Comparison of ENCODE assay signal across 8 cellular contexts in the genomic region with DNA sequence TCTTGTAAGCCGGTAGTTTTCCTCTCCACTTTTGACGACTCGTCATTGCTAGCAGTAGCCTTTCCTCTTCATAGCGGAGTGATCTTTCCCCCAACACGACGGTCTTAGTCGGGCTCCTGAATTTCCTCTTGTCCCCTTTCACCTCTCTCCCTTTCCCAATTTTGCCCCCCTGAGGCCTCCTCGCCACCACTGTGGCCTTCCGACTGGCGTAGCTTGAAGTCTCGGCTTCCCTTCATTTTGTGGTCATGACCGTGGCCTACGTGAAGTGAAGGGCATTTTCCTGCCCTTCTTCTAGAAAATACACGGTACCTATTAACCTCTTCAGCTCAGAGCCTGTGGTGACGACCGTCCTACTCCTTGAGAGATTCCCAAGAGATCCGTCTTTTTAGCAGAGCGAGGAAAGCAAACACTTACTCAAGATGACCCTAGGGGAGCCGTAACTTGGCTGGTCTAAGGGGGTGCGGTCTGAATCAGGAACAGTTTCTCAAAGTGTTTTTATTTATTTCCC. TPM values are rescaled to one million over a fixed set of nuclear protein-coding genes. Genes with fewer than 3 reads are reported as not detected.
DNase-seq lines count a peak whose midpoint lies in the region; ATAC-seq and TF ChIP-seq lines count a peak whose summit lies in the region.

No MANE protein-coding gene starts in this region.

- no peak overlapping the region for H4K8ac ChIP-seq in neuronal stem cell (ENCODE audit: low read depth, low read length)

- peak; percentile 48 for DNase-seq in Caki2 (ENCODE audit: low read depth)
- peak in 1 of 2 donors; percentile 44 for DNase-seq in foreskin fibroblast
- DNase-seq in neuronal stem cell (ENCODE audit: low spot score): no peak
- no peak for DNase-seq in cerebellum (ENCODE audit: low spot score)
- no peak for DNase-seq in NCI-H146 treated with DMSO at 0.1 percent for 48 hours (lab: John Stamatoyannopoulos, UW; ENCODE audit: unreplicated experiment)

- H3K4me1 ChIP-seq in HUES64 (ENCODE audit: insufficient read depth, low read length) (peaks cover 24% of the 10 kb centered on the region), neuronal stem cell (ENCODE audit: control insufficient read depth in 2 of 2, insufficient read depth in 1 of 2, low read depth in 1 of 2, low read length in 2 of 2) (peaks cover 1 to 32% of the 10 kb centered on the region in 2 donors)

- no peak overlapping the region for H3K14ac ChIP-seq in neuronal stem cell (ENCODE audit: low read length)

- H3K4me2 ChIP-seq in neuronal stem cell (ENCODE audit: insufficient read depth, low read length, poor library complexity, severe bottlenecking): peak overlapping the region; percentile 81

- no peak overlapping the region for H4K91ac ChIP-seq in neuronal stem cell (ENCODE audit: low read depth, low read length, poor library complexity)

- peak overlapping the region; percentile 100 for H3K18ac ChIP-seq in neuronal stem cell (ENCODE audit: low read length)

- no peak overlapping the region for H3K23ac ChIP-seq in neuronal stem cell (ENCODE audit: low read depth, low read length, poor library complexity)

- peaks cover 19% of the 10 kb centered on the region for H3K9me3 ChIP-seq in HUES64 (ENCODE audit: insufficient read depth, low read depth, low read length)
- peaks cover 0 to 15% of the 10 kb centered on the region in 2 donors for H3K9me3 ChIP-seq in neuronal stem cell (replicated peaks in 1 of 2; ENCODE audit: control insufficient read depth in 2 of 2, insufficient read depth in 1 of 2, low read depth in 1 of 2, low read length in 2 of 2)

- TF ChIP-seq CTCF in VCaP (conservative IDR thresholded peaks at IDR 0.05): no peak
- TF ChIP-seq CTCF in foreskin fibroblast (IDR thresholded peaks at IDR 0.05; ENCODE audit: low read depth, low read length): no peak

- H2BK120ac ChIP-seq in neuronal stem cell (ENCODE audit: low read depth, low read length): no peak overlapping the region

- H2AK5ac ChIP-seq in neuronal stem cell (ENCODE audit: low read depth, low read length): no peak overlapping the region

- H3K4ac ChIP-seq in neuronal stem cell (ENCODE audit: low read length): no peak overlapping the region

- H2BK5ac ChIP-seq in neuronal stem cell (ENCODE audit: low read length): peak overlapping the region; percentile 98

- H3K36me3 ChIP-seq in HUES64 (ENCODE audit: insufficient read depth, low read length) (peaks cover 35% of the 10 kb centered on the region), neuronal stem cell (replicated peaks in 1 of 2; ENCODE audit: control insufficient read depth in 2 of 2, insufficient read depth in 2 of 2, low read length in 2 of 2) (peaks cover 12 to 34% of the 10 kb centered on the region in 2 donors)

- WGBS in HUES64: under 1% methylated on average over 20 of the region's 20 CpGs
- no CpG with 5 or more reads among the region's 20 CpGs for WGBS in neuronal stem cell (ENCODE audit: extremely low coverage in 2 of 2, insufficient read length in 2 of 2, insufficient replicate concordance in 1 of 2), 2 donors

- H3K79me1 ChIP-seq in neuronal stem cell (ENCODE audit: low read depth, low read length): peaks cover 4% of the 10 kb centered on the region

- peak overlapping the region; percentile 99 for H3K27ac ChIP-seq in HUES64 (ENCODE audit: low read depth, low read length)
- peak overlapping the region; percentile 90 for H3K27ac ChIP-seq in VCaP
- H3K27ac ChIP-seq in neuronal stem cell (replicated peaks; ENCODE audit: low read length): peak overlapping the region; percentile 95

- H3K4me3 ChIP-seq in HUES64 (ENCODE audit: low read length) (peak overlapping the region; percentile 85), foreskin fibroblast (ENCODE audit: low read depth in 1 of 2, low read length in 2 of 2) (peak overlapping the region; percentile 88 to 89), neuronal stem cell (ENCODE audit: low read length in 2 of 2) (peak overlapping the region; percentile 74 to 91)

- H3K9ac ChIP-seq in HUES64 (ENCODE audit: low read depth, low read length) (peak overlapping the region; percentile 90), neuronal stem cell (ENCODE audit: low read depth, low read length, poor library complexity) (peak overlapping the region; percentile 99)

- peak overlapping the region; percentile 88 for H2AFZ ChIP-seq in neuronal stem cell (ENCODE audit: low read length)

- H2BK15ac ChIP-seq in neuronal stem cell (ENCODE audit: low read length): no peak overlapping the region

- no peak for ATAC-seq in HG02981 (IDR thresholded peaks at IDR 0.05; ENCODE audit: unreplicated experiment)

- H3K27me3 ChIP-seq in HUES64 (ENCODE audit: insufficient read depth, low read length) (no peaks in the 10 kb centered on the region), neuronal stem cell (ENCODE audit: control insufficient read depth in 3 of 3, insufficient read depth in 3 of 3, low read depth in 1 of 3, low read length in 3 of 3) (no peaks in the 10 kb centered on the region)

- H2BK12ac ChIP-seq in neuronal stem cell (ENCODE audit: low read length): no peak overlapping the region

- in situ Hi-C loops in Caki2 (cut with HindIII; ENCODE audit: low pct_unique_long_range_greater_than_20kb, low sequenced_read_pairs): no loop called here

RNA-seq across cellular contexts. Expression of a gene that starts 0.8 kb away (rescaled TPM):
- 127 and 161 TPM in 2 replicates for total RNA-seq in Caki2 (2014; rRNA removed; shearing (Covaris generic); ENCODE audit: low replicate concordance)
- 78.1 TPM for polyA plus RNA-seq in HUES64 (2013, experiment 1 of 2)
- 84.0 TPM for polyA plus RNA-seq in HUES64 (2013, experiment 2 of 2)
- polyA plus RNA-seq in neuronal stem cell (2013, experiment 1 of 2): 90.5 TPM
- polyA plus RNA-seq in neuronal stem cell (2013, experiment 2 of 2): 93.4 TPM
- 244 TPM for total RNA-seq in cerebellum

RNA-seq across cellular contexts. Expression of a gene that starts 55.7 kb away (rescaled TPM):
- 29.7 and 33.6 TPM in 2 replicates for total RNA-seq in Caki2 (2014; rRNA removed; shearing (Covaris generic); ENCODE audit: low replicate concordance)
- 8.9 TPM for polyA plus RNA-seq in HUES64 (2013, experiment 1 of 2)
- polyA plus RNA-seq in HUES64 (2013, experiment 2 of 2): 12.0 TPM
- 16.5 TPM for polyA plus RNA-seq in neuronal stem cell (2013, experiment 1 of 2)
- polyA plus RNA-seq in neuronal stem cell (2013, experiment 2 of 2): 15.9 TPM
- 18.8 TPM for total RNA-seq in cerebellum
